ENCODE assay signal across 1 cellular context in the genomic region with DNA sequence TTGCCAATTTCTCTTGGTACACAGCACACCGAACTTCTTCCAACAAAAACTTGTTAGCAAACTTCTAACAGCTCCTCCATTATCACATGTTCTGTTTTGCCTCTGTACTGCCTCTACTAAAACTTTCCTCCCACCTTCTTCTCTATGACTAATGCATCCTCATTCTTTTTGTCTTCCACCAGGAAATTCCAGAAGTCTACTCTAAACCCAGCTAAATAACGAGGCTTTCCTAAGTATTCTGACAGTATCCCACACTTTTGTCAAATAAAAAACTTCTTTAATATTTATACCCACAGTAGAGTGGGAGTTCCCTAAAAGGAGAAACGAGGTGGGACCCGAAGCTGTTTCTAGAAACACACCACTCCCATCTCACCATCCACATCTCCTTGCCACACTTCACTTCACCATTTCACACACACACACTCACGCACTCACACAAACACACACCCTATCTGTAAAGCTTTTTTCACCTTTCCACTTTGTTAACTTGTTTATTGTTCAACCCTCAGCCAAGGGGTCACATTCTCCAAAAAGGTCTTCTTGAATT.
TF ChIP-seq lines count a peak whose summit lies in the region.

No MANE protein-coding gene starts in this region.

TF ChIP-seq in GM23338, 12 proteins besides CTCF, POLR2A, EP300 and RAD21 (continued from another document):
- TF ChIP-seq, protein P1, sequence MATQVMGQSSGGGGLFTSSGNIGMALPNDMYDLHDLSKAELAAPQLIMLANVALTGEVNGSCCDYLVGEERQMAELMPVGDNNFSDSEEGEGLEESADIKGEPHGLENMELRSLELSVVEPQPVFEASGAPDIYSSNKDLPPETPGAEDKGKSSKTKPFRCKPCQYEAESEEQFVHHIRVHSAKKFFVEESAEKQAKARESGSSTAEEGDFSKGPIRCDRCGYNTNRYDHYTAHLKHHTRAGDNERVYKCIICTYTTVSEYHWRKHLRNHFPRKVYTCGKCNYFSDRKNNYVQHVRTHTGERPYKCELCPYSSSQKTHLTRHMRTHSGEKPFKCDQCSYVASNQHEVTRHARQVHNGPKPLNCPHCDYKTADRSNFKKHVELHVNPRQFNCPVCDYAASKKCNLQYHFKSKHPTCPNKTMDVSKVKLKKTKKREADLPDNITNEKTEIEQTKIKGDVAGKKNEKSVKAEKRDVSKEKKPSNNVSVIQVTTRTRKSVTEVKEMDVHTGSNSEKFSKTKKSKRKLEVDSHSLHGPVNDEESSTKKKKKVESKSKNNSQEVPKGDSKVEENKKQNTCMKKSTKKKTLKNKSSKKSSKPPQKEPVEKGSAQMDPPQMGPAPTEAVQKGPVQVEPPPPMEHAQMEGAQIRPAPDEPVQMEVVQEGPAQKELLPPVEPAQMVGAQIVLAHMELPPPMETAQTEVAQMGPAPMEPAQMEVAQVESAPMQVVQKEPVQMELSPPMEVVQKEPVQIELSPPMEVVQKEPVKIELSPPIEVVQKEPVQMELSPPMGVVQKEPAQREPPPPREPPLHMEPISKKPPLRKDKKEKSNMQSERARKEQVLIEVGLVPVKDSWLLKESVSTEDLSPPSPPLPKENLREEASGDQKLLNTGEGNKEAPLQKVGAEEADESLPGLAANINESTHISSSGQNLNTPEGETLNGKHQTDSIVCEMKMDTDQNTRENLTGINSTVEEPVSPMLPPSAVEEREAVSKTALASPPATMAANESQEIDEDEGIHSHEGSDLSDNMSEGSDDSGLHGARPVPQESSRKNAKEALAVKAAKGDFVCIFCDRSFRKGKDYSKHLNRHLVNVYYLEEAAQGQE (IDR thresholded peaks at IDR 0.05; ENCODE audit: unreplicated experiment): no peak
- TF ChIP-seq ZNF114 (CRISPR knock-in tag; IDR thresholded peaks at IDR 0.05) (no peak), STAT1 (IDR thresholded peaks at IDR 0.05; ENCODE audit: unreplicated experiment) (no peak), EZH2phosphoT487 (IDR thresholded peaks at IDR 0.05; ENCODE audit: unreplicated experiment) (no peak), NANOG (IDR thresholded peaks at IDR 0.05; ENCODE audit: borderline replicate concordance) (no peak)
- TF ChIP-seq, protein P2, sequence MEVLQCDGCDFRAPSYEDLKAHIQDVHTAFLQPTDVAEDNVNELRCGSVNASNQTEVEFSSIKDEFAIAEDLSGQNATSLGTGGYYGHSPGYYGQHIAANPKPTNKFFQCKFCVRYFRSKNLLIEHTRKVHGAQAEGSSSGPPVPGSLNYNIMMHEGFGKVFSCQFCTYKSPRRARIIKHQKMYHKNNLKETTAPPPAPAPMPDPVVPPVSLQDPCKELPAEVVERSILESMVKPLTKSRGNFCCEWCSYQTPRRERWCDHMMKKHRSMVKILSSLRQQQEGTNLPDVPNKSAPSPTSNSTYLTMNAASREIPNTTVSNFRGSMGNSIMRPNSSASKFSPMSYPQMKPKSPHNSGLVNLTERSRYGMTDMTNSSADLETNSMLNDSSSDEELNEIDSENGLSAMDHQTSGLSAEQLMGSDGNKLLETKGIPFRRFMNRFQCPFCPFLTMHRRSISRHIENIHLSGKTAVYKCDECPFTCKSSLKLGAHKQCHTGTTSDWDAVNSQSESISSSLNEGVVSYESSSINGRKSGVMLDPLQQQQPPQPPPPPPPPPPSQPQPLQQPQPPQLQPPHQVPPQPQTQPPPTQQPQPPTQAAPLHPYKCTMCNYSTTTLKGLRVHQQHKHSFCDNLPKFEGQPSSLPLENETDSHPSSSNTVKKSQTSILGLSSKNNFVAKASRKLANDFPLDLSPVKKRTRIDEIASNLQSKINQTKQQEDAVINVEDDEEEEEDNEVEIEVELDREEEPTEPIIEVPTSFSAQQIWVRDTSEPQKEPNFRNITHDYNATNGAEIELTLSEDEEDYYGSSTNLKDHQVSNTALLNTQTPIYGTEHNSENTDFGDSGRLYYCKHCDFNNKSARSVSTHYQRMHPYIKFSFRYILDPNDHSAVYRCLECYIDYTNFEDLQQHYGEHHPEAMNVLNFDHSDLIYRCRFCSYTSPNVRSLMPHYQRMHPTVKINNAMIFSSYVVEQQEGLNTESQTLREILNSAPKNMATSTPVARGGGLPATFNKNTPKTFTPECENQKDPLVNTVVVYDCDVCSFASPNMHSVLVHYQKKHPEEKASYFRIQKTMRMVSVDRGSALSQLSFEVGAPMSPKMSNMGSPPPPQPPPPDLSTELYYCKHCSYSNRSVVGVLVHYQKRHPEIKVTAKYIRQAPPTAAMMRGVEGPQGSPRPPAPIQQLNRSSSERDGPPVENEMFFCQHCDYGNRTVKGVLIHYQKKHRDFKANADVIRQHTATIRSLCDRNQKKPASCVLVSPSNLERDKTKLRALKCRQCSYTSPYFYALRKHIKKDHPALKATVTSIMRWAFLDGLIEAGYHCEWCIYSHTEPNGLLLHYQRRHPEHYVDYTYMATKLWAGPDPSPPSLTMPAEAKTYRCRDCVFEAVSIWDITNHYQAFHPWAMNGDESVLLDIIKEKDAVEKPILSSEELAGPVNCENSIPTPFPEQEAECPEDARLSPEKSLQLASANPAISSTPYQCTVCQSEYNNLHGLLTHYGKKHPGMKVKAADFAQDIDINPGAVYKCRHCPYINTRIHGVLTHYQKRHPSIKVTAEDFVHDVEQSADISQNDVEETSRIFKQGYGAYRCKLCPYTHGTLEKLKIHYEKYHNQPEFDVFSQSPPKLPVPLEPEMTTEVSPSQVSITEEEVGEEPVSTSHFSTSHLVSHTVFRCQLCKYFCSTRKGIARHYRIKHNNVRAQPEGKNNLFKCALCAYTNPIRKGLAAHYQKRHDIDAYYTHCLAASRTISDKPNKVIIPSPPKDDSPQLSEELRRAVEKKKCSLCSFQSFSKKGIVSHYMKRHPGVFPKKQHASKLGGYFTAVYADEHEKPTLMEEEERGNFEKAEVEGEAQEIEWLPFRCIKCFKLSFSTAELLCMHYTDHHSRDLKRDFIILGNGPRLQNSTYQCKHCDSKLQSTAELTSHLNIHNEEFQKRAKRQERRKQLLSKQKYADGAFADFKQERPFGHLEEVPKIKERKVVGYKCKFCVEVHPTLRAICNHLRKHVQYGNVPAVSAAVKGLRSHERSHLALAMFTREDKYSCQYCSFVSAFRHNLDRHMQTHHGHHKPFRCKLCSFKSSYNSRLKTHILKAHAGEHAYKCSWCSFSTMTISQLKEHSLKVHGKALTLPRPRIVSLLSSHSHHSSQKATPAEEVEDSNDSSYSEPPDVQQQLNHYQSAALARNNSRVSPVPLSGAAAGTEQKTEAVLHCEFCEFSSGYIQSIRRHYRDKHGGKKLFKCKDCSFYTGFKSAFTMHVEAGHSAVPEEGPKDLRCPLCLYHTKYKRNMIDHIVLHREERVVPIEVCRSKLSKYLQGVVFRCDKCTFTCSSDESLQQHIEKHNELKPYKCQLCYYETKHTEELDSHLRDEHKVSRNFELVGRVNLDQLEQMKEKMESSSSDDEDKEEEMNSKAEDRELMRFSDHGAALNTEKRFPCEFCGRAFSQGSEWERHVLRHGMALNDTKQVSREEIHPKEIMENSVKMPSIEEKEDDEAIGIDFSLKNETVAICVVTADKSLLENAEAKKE (CRISPR knock-in tag; IDR thresholded peaks at IDR 0.05): no peak
